In the genomic region with DNA sequence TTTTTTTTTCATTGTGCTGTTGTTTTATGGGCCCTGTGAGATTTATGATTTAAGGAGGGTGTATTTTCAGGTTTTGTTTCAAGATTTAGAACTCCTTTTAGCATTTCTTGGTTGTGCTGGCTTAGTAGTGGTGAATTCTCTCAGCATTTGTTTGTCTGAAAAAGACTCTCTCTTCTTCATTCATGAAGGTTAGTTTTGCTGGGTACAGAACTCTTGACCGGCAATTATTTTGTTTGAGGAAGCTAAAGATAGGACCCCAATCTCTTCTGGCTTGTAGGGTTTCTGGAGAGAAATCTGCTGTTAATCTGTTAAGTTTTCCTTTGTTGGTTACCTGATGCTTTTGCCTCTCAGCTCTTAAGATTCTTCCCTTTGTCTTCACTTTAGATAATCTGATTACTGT, we compare ENCODE assay signal across 22 cellular contexts. TPM values are rescaled to one million over a fixed set of nuclear protein-coding genes. Genes with fewer than 3 reads are reported as not detected.
DNase-seq lines count a peak whose midpoint lies in the region; ATAC-seq and TF ChIP-seq lines count a peak whose summit lies in the region.
"Had no signal": no experiment of that assay in that cellular context is flagged by ENCODE, and none has a peak within 500 bp of the region (broad histone marks: within the 10 kb centered on the region; RNA-seq: fewer than 3 reads in every experiment).

No MANE protein-coding gene starts in this region.

- H3K27ac Mint-ChIP-seq in activated naive CD4-positive, alpha-beta T cell treated with anti-CD3 and anti-CD28 coated beads, Interleukin-2, amount 50 U/mL, for 24 hours: peak overlapping the region; percentile 32
- H3K27ac Mint-ChIP-seq in WTC11 (no peak overlapping the region), memory B cell (peak overlapping the region; percentile 35), osteocyte (ENCODE audit: unreplicated experiment) (no peak overlapping the region)
- H3K27ac Mint-ChIP-seq: CD4-positive, alpha-beta T cell; CD8-positive, alpha-beta memory T cell; GM23338; H9 had no signal

- no peaks in the 10 kb centered on the region for H3K9me3 Mint-ChIP-seq in activated naive CD4-positive, alpha-beta T cell treated with anti-CD3 and anti-CD28 coated beads, Interleukin-2, amount 50 U/mL, for 24 hours
- H3K9me3 Mint-ChIP-seq in WTC11: peaks cover 27% of the 10 kb centered on the region
- peaks cover 2% of the 10 kb centered on the region for H3K9me3 Mint-ChIP-seq in memory B cell
- peaks cover 22% of the 10 kb centered on the region for H3K9me3 Mint-ChIP-seq in osteocyte (ENCODE audit: unreplicated experiment)

- POLR2A ChIA-PET in WTC11 (lab: Charles Lee): no interaction called here

- CTCF ChIA-PET in WTC11 (lab: Charles Lee): no interaction called here

- DNase-seq in activated naive CD4-positive, alpha-beta T cell treated with anti-CD3 and anti-CD28 coated beads, Interleukin-2, amount 50 U/mL, for 16 hours: no peak
- DNase-seq in WTC11 (ENCODE audit: low spot score): no peak
- DNase-seq in memory B cell (ENCODE audit: low spot score in 2 of 2): no peak
- no peak for DNase-seq in RPMI8226
- DNase-seq in osteocyte (ENCODE audit: extremely low spot score, unreplicated experiment): no peak
- DNase-seq: 8988T; ACHN; AML-193; BE2C; CD4-positive, alpha-beta T cell; CD8-positive, alpha-beta memory T cell; DMS 273 treated with DMSO at 0.1 percent for 48 hours; DMS79; EL; GDM1; H9 had no signal

- no peak for TF ChIP-seq CTCF in WTC11 (IDR thresholded peaks at IDR 0.05)
- no peak for TF ChIP-seq CTCF in osteocyte (IDR thresholded peaks at IDR 0.05)

- H3K4me3 Mint-ChIP-seq in activated naive CD4-positive, alpha-beta T cell treated with anti-CD3 and anti-CD28 coated beads, Interleukin-2, amount 50 U/mL, for 24 hours: no peak overlapping the region
- H3K4me3 Mint-ChIP-seq in WTC11 (no peak overlapping the region), memory B cell (no peak overlapping the region), osteocyte (ENCODE audit: unreplicated experiment) (no peak overlapping the region)
- H3K4me3 Mint-ChIP-seq: CD14-positive monocyte; CD4-positive, alpha-beta T cell; CD8-positive, alpha-beta memory T cell; GM23338; H9 had no signal

- H3K27me3 Mint-ChIP-seq in activated naive CD4-positive, alpha-beta T cell treated with anti-CD3 and anti-CD28 coated beads, Interleukin-2, amount 50 U/mL, for 24 hours: no peaks in the 10 kb centered on the region
- no peaks in the 10 kb centered on the region for H3K27me3 Mint-ChIP-seq in WTC11 (ENCODE audit: low read depth)
- no peaks in the 10 kb centered on the region for H3K27me3 Mint-ChIP-seq in memory B cell
- no peaks in the 10 kb centered on the region for H3K27me3 Mint-ChIP-seq in osteocyte (ENCODE audit: unreplicated experiment)
- H3K27me3 Mint-ChIP-seq: CD4-positive, alpha-beta T cell; CD8-positive, alpha-beta memory T cell had no signal

- peaks cover 35% of the 10 kb centered on the region for H3K36me3 Mint-ChIP-seq in activated naive CD4-positive, alpha-beta T cell treated with anti-CD3 and anti-CD28 coated beads, Interleukin-2, amount 50 U/mL, for 24 hours
- peaks cover 53% of the 10 kb centered on the region for H3K36me3 Mint-ChIP-seq in WTC11
- H3K36me3 Mint-ChIP-seq in memory B cell: peaks cover 56% of the 10 kb centered on the region
- peaks cover 74% of the 10 kb centered on the region for H3K36me3 Mint-ChIP-seq in osteocyte (ENCODE audit: unreplicated experiment)

- H3K4me1 Mint-ChIP-seq in activated naive CD4-positive, alpha-beta T cell treated with anti-CD3 and anti-CD28 coated beads, Interleukin-2, amount 50 U/mL, for 24 hours: peaks cover 52% of the 10 kb centered on the region
- H3K4me1 Mint-ChIP-seq in WTC11: no peaks in the 10 kb centered on the region
- peaks cover 26% of the 10 kb centered on the region for H3K4me1 Mint-ChIP-seq in memory B cell
- peaks cover 23% of the 10 kb centered on the region for H3K4me1 Mint-ChIP-seq in osteocyte (ENCODE audit: unreplicated experiment)
- H3K4me1 Mint-ChIP-seq: CD14-positive monocyte, GM23338, H9 had no signal

- no peak for ATAC-seq in WTC11
- no peak for ATAC-seq in memory B cell (ENCODE audit: low read depth)
- ATAC-seq: A549, GM12878, GM23338, HCT116 had no signal

TF ChIP-seq in WTC11, 78 proteins besides CTCF, POLR2A, EP300 and RAD21:
- no peak for TF ChIP-seq TEAD4 (CRISPR knock-in tag; IDR thresholded peaks at IDR 0.05)
- TF ChIP-seq ZNF317 (CRISPR knock-in tag; IDR thresholded peaks at IDR 0.05; ENCODE audit: borderline replicate concordance, low read depth): peak; percentile 55; the same call in 1 of the 2 replicates

RNA-seq across cellular contexts. Expression of a gene that starts 46.9 kb away (rescaled TPM):
- 14.1 to 15.3 TPM (median 14.9 TPM) in 3 replicates for total RNA-seq in WTC11 (2021)
- 11.3 and 14.1 TPM in 2 replicates for total RNA-seq in osteocyte

Comparison
In these comparisons a context has a peak if more than half of its experiments do, and no peak if none do; other contexts are left out.
1. H3K27ac Mint-ChIP-seq: peak in activated naive CD4-positive, alpha-beta T cell treated with anti-CD3 and anti-CD28 coated beads, Interleukin-2, amount 50 U/mL, for 24 hours (single experiment) and memory B cell (single experiment); none in WTC11 (single experiment) and osteocyte (single experiment).